In the genomic region with DNA sequence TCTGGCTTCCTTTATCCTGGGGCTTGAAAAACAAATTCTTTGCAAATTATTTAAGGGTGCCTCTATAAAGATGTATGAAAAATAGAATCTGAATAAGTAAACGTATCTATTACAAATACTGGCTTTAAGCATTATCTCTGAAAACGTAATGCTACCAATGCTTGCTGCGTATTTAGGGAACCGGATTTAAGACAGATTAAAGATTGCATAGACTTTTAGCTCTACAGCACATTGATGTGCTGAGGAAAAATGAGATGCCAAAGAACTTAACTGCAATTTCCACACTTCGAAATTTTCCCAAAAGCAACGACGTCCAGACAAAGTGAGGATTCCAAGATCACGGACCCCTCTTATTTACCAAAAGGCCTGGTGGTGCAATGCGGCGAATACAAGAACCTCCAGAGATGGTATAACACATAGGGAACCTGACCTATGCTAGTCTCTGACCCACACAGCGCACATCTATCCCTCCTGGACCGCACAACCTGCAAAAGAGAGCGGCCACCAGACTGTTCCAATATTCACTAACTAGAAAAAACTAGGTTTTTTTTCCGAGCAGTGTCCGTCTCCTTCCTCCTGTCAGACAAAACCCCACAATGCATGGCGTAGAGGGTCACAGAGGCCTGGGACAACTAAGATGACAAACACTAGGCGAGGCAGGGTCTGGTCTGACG, we compare ENCODE assay signal across 1 cellular context.
TF ChIP-seq lines count a peak whose summit lies in the region.

No MANE protein-coding gene starts in this region.

TF ChIP-seq in SK-N-SH treated with all-trans-retinoic acid at 6 μM for 48 hours, 23 proteins besides CTCF, POLR2A, EP300 and RAD21 (continued from another document):
- TF ChIP-seq ARNTL (CRISPR knock-in tag; IDR thresholded peaks at IDR 0.05; ENCODE audit: borderline replicate concordance, low read depth) (no peak), BACH2 (CRISPR knock-in tag; IDR thresholded peaks at IDR 0.05; ENCODE audit: borderline replicate concordance) (no peak)
